In the genomic region with DNA sequence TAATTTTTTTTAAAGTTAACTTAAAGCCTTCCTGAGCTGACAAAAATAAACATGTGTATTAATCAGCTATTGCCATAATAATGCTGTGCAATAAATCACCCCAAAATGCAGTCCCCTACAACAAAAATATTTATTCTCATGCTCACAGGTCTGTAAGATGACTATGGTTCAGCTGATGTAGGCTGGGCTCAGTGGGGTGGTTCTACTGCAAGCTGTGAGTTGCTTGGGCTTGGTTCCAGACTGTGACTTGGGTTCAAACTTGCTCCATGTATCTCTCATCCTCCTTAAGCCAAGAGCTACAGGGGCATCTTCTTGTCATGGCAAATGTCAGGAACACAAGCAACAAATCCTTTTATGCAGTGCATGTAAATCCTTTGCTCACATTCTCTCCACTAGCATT, we compare ENCODE assay signal across 9 cellular contexts.
"Had no signal": no experiment of that assay in that cellular context is flagged by ENCODE, and none has a peak within 500 bp of the region (broad histone marks: within the 10 kb centered on the region; RNA-seq: fewer than 3 reads in every experiment).

No MANE protein-coding gene starts in this region.

- H3K9me3 ChIP-seq: HAP-1 had no signal

- H3K36me3 ChIP-seq: HAP-1 had no signal

- DNase-seq: GOT3, H7, HFFc6, IMR-90, KG1 had no signal

- H3K4me3 Mint-ChIP-seq: HFFc6 had no signal

- H3K27ac ChIP-seq: HL-60 had no signal

- H3K27ac Mint-ChIP-seq: HFFc6 had no signal

- H3K4me3 ChIP-seq: HAP-1, K562 had no signal

- FAIRE-seq: K562 had no signal

- ATAC-seq: HCT116, K562 had no signal
